ENCODE assay signal across 15 cellular contexts in genomic region chr14:53391156-53391555, GRCh38.
DNase-seq lines count a peak whose midpoint lies in the region; ATAC-seq and TF ChIP-seq lines count a peak whose summit lies in the region.
"Had no signal": no experiment of that assay in that cellular context is flagged by ENCODE, and none has a peak within 500 bp of the region (broad histone marks: within the 10 kb centered on the region; RNA-seq: fewer than 3 reads in every experiment).

No MANE protein-coding gene starts in this region.

- no peaks in the 10 kb centered on the region for H3K9me3 ChIP-seq in upper lobe of right lung
- H3K9me3 ChIP-seq: prostate gland had no signal

- TF ChIP-seq CTCF in AG09319 (IDR thresholded peaks at IDR 0.05; ENCODE audit: low read depth, low read length) (no peak), upper lobe of right lung (IDR thresholded peaks at IDR 0.05) (no peak)

- intact Hi-C loops in upper lobe of right lung (cut with DNase I): no loop called here

- ATAC-seq in upper lobe of right lung (no peak), GM18873 (IDR thresholded peaks at IDR 0.05; ENCODE audit: low FRiP score, unreplicated experiment) (no peak)
- ATAC-seq: activated naive CD8-positive, alpha-beta T cell treated with anti-CD3 and anti-CD28 coated beads, Interleukin-2, amount 50 U/mL, for 24 hours; gastroesophageal sphincter; T-cell had no signal

- no peak overlapping the region for H3K4me3 ChIP-seq in upper lobe of right lung
- H3K4me3 ChIP-seq: BLaER1, gastroesophageal sphincter, prostate gland had no signal

- H3K27me3 ChIP-seq in upper lobe of right lung: no peaks in the 10 kb centered on the region
- H3K27me3 ChIP-seq: BLaER1, gastroesophageal sphincter had no signal

- H3K4me1 ChIP-seq in upper lobe of right lung: no peaks in the 10 kb centered on the region
- H3K4me1 ChIP-seq: gastroesophageal sphincter, prostate gland had no signal

- DNase-seq in AG09319 (ENCODE audit: extremely low read depth, low read depth) (peak; percentile 46), HT1080 (ENCODE audit: low read depth) (peak; percentile 88), astrocyte of the hippocampus (ENCODE audit: low read depth, low spot score) (peak; percentile 75), iris pigment epithelial cell (ENCODE audit: low read depth) (peak; percentile 35), upper lobe of right lung (no peak), superior temporal gyrus (ENCODE audit: extremely low spot score) (no peak), activated gamma-delta T cell treated with Interleukin-2 at 50 U/mL for 16 hours (no peak)
- DNase-seq: activated CD4-positive, CD25-positive, alpha-beta regulatory T cell treated with anti-CD3 and anti-CD28 coated beads, Interleukin-2, amount 50 U/mL, for 72 hours; activated naive CD8-positive, alpha-beta T cell treated with anti-CD3 and anti-CD28 coated beads, Interleukin-2, amount 50 U/mL, for 24 hours; immature natural killer cell; T-cell had no signal

- no peak overlapping the region for H3K27ac ChIP-seq in upper lobe of right lung
- H3K27ac ChIP-seq: BLaER1, gastroesophageal sphincter, prostate gland had no signal

- H3K36me3 ChIP-seq in upper lobe of right lung: no peaks in the 10 kb centered on the region
- H3K36me3 ChIP-seq: BLaER1, gastroesophageal sphincter, prostate gland had no signal

Comparison
In these comparisons a context has a peak if more than half of its experiments do, and no peak if none do; other contexts are left out.
1. DNase-seq: peak in AG09319 (single experiment), HT1080 (single experiment), astrocyte of the hippocampus (single experiment) and iris pigment epithelial cell (single experiment); none in upper lobe of right lung (single experiment), superior temporal gyrus (single experiment) and activated gamma-delta T cell treated with Interleukin-2 at 50 U/mL for 16 hours (single experiment).